In the genomic region with DNA sequence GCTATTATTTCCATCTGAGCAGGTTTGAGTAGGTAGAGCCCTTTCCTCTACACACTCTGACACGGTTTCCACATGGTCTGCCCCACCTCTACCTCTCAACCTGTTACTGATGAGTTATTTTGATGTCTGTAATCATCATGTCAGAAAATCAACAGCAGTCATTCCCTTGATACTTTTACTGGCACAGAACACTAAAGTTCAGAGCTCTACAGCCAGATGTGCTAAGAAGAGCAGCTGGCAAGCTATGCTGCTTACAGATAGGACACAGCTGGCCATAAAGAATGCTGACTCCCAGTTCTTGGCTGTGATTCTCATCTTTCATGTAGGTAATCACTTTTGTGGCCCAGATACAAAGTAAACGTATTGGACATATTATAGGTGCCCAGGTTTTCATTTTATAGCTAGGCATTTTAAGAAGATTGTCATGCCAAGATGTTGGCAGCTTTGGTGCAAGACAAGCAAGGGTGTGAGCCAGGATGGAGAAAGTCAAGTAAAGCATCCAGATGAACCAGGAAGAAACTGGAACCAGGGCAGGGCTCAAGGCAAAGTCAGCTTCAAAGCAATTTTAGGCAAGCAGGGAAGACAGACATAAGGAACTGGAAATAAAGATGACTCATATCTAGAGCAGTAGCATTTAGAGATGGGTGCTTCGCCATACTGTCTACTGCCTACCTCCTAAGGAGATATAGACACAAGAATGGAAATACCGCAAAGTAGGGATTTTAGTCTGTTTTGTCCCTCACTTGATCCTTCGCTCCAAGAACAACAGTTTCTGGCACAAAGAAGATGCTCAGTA, we compare ENCODE assay signal across 1 cellular context.
TF ChIP-seq lines count a peak whose summit lies in the region.

No MANE protein-coding gene starts in this region.

TF ChIP-seq in GM12878, 131 proteins besides CTCF, POLR2A, EP300 and RAD21 (continued from another document):
- no peak for TF ChIP-seq BACH1 (IDR thresholded peaks at IDR 0.05; ENCODE audit: borderline replicate concordance)
- TF ChIP-seq SPI1 (IDR thresholded peaks at IDR 0.05; ENCODE audit: borderline replicate concordance, insufficient read depth, low read depth, low read length), result 0 out of 2 replicates have a peak, but pooled peaks have one; percentile 27
- TF ChIP-seq TBL1XR1 (IDR thresholded peaks at IDR 0.05; ENCODE audit: low read depth, low read length), result no peak
- no peak for TF ChIP-seq SMARCA5 (IDR thresholded peaks at IDR 0.05)
- TF ChIP-seq, protein P1, sequence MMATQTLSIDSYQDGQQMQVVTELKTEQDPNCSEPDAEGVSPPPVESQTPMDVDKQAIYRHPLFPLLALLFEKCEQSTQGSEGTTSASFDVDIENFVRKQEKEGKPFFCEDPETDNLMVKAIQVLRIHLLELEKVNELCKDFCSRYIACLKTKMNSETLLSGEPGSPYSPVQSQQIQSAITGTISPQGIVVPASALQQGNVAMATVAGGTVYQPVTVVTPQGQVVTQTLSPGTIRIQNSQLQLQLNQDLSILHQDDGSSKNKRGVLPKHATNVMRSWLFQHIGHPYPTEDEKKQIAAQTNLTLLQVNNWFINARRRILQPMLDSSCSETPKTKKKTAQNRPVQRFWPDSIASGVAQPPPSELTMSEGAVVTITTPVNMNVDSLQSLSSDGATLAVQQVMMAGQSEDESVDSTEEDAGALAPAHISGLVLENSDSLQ (IDR thresholded peaks at IDR 0.05), result no peak
